1 cellular context compared by ENCODE assay signal in genomic region chr1:54764132-54764921, GRCh38.
A peak's percentile ranks its signal among the peaks of the same experiment; 100 is the strongest.
TF ChIP-seq lines count a peak whose summit lies in the region.

PARS2 (minus strand) TSS chr1:54764523; CDS start chr1:54759161, 5,362 bp downstream.

TF ChIP-seq in HepG2, 621 proteins besides CTCF, POLR2A, EP300 and RAD21 (continued from another document and continues in another):
- no peak for TF ChIP-seq ZNF18 (CRISPR knock-in tag; IDR thresholded peaks at IDR 0.05; ENCODE audit: insufficient replicate concordance)
- TF ChIP-seq ARID2 (CRISPR knock-in tag; IDR thresholded peaks at IDR 0.05; ENCODE audit: borderline replicate concordance) = no peak
- TF ChIP-seq ZFP1 (CRISPR knock-in tag; IDR thresholded peaks at IDR 0.05) = no peak; the same call in 1 of the 2 replicates
- TF ChIP-seq KDM1A (CRISPR knock-in tag; IDR thresholded peaks at IDR 0.05) = no peak
- TF ChIP-seq CBFB (CRISPR knock-in tag; IDR thresholded peaks at IDR 0.05) = no peak
- TF ChIP-seq ARHGAP35 (CRISPR knock-in tag; IDR thresholded peaks at IDR 0.05; ENCODE audit: borderline replicate concordance) = no peak
- no peak for TF ChIP-seq ZBTB4 (CRISPR knock-in tag; IDR thresholded peaks at IDR 0.05; ENCODE audit: borderline replicate concordance)
- TF ChIP-seq ZFYVE20 (CRISPR knock-in tag; IDR thresholded peaks at IDR 0.05; ENCODE audit: borderline replicate concordance, low read depth) = no peak
- TF ChIP-seq ZNF543 (CRISPR knock-in tag; IDR thresholded peaks at IDR 0.05) = peak; percentile 56; the same call in 1 of the 2 replicates
- no peak for TF ChIP-seq KDM4B (CRISPR knock-in tag; IDR thresholded peaks at IDR 0.05)
- peak; percentile 51; the same call in 1 of the 2 replicates for TF ChIP-seq RFX5 (IDR thresholded peaks at IDR 0.05; ENCODE audit: low read depth, low read length)
- peak; percentile 90 for TF ChIP-seq POLR2G (IDR thresholded peaks at IDR 0.05; ENCODE audit: low read depth, low read length)
- TF ChIP-seq ZNF24 (IDR thresholded peaks at IDR 0.05) = no peak
- TF ChIP-seq SYNCRIP (IDR thresholded peaks at IDR 0.05; ENCODE audit: insufficient read depth, low read depth, low read length) = no peak
- TF ChIP-seq ZNF337 (CRISPR knock-in tag; IDR thresholded peaks at IDR 0.05; ENCODE audit: borderline replicate concordance, low read depth) = peak; percentile 47; the same call in 1 of the 2 replicates
- no peak for TF ChIP-seq RORA (CRISPR knock-in tag; IDR thresholded peaks at IDR 0.05)
- TF ChIP-seq JUNB (CRISPR knock-in tag; IDR thresholded peaks at IDR 0.05; ENCODE audit: borderline replicate concordance) = no peak
- TF ChIP-seq ATF4 (CRISPR knock-in tag; IDR thresholded peaks at IDR 0.05) = no peak
- TF ChIP-seq ZNF598 (CRISPR knock-in tag; IDR thresholded peaks at IDR 0.05; ENCODE audit: borderline replicate concordance) = no peak; the same call in 1 of the 2 replicates
- TF ChIP-seq ZNF550 (CRISPR knock-in tag; IDR thresholded peaks at IDR 0.05; ENCODE audit: borderline replicate concordance) = no peak
- TF ChIP-seq ARNT (IDR thresholded peaks at IDR 0.05) = no peak
- no peak for TF ChIP-seq ZFP41 (CRISPR knock-in tag; IDR thresholded peaks at IDR 0.05; ENCODE audit: borderline replicate concordance)
- TF ChIP-seq KMT2B (CRISPR knock-in tag; IDR thresholded peaks at IDR 0.05) = no peak; the same call in 1 of the 2 replicates
- TF ChIP-seq GTF2F1 (IDR thresholded peaks at IDR 0.05; ENCODE audit: low read length) = no peak
- peak; percentile 90 for TF ChIP-seq ZNF605 (CRISPR knock-in tag; IDR thresholded peaks at IDR 0.05)
- peak; percentile 84; the same call in 1 of the 2 replicates for TF ChIP-seq BCL3 (CRISPR knock-in tag; IDR thresholded peaks at IDR 0.05)
- TF ChIP-seq ZNF224 (CRISPR knock-in tag; IDR thresholded peaks at IDR 0.05) = peak; percentile 76; the same call in 1 of the 2 replicates
- TF ChIP-seq HES4 (CRISPR knock-in tag; IDR thresholded peaks at IDR 0.05; ENCODE audit: borderline replicate concordance) = no peak
- no peak for TF ChIP-seq DNMT1 (CRISPR knock-in tag; IDR thresholded peaks at IDR 0.05)
- no peak for TF ChIP-seq ZFP82 (CRISPR knock-in tag; IDR thresholded peaks at IDR 0.05; ENCODE audit: borderline replicate concordance)
- TF ChIP-seq KLF15 (CRISPR knock-in tag; IDR thresholded peaks at IDR 0.05; ENCODE audit: borderline replicate concordance) = no peak
- TF ChIP-seq ZZZ3 (CRISPR knock-in tag; IDR thresholded peaks at IDR 0.05; ENCODE audit: borderline replicate concordance) = no peak
- TF ChIP-seq HMGA1 (CRISPR knock-in tag; conservative IDR thresholded peaks at IDR 0.05) = no peak
- TF ChIP-seq NR3C1 (CRISPR knock-in tag; IDR thresholded peaks at IDR 0.05) = no peak
- no peak for TF ChIP-seq ZBTB34 (CRISPR knock-in tag; IDR thresholded peaks at IDR 0.05)
- TF ChIP-seq ZNF451 (CRISPR knock-in tag; IDR thresholded peaks at IDR 0.05) = peak; percentile 56; the same call in 1 of the 2 replicates
- no peak for TF ChIP-seq ZNF441 (CRISPR knock-in tag; IDR thresholded peaks at IDR 0.05; ENCODE audit: borderline replicate concordance)
- TF ChIP-seq ELF3 (CRISPR knock-in tag; IDR thresholded peaks at IDR 0.05) = no peak; the same call in 1 of the 2 replicates
- TF ChIP-seq LBX2 (CRISPR knock-in tag; IDR thresholded peaks at IDR 0.05; ENCODE audit: borderline replicate concordance) = peak; percentile 92; the same call in 1 of the 2 replicates
- peak; percentile 82 for TF ChIP-seq IKZF5 (CRISPR knock-in tag; IDR thresholded peaks at IDR 0.05)
- TF ChIP-seq ZNF672 (CRISPR knock-in tag; IDR thresholded peaks at IDR 0.05) = no peak
- no peak for TF ChIP-seq PRDM15 (CRISPR knock-in tag; IDR thresholded peaks at IDR 0.05)
- TF ChIP-seq MTA3 (CRISPR knock-in tag; IDR thresholded peaks at IDR 0.05) = no peak
- TF ChIP-seq RAD51 (IDR thresholded peaks at IDR 0.05; ENCODE audit: borderline replicate concordance) = no peak
- TF ChIP-seq DPF2 (CRISPR knock-in tag; IDR thresholded peaks at IDR 0.05; ENCODE audit: borderline replicate concordance, low read depth) = no peak
- TF ChIP-seq ZNF776 (CRISPR knock-in tag; IDR thresholded peaks at IDR 0.05) = no peak
- TF ChIP-seq ZNF552 (CRISPR knock-in tag; IDR thresholded peaks at IDR 0.05; ENCODE audit: borderline replicate concordance) = no peak
- TF ChIP-seq GFI1 (CRISPR knock-in tag; IDR thresholded peaks at IDR 0.05; ENCODE audit: borderline replicate concordance) = peak; percentile 66; the same call in 1 of the 2 replicates
- no peak for TF ChIP-seq HOXA9 (CRISPR knock-in tag; IDR thresholded peaks at IDR 0.05; ENCODE audit: borderline replicate concordance)
- no peak; the same call in 1 of the 2 replicates for TF ChIP-seq SP5 (CRISPR knock-in tag; IDR thresholded peaks at IDR 0.05; ENCODE audit: borderline replicate concordance, low read depth)
- TF ChIP-seq ESRRA (CRISPR knock-in tag; IDR thresholded peaks at IDR 0.05; ENCODE audit: low read depth) = no peak
- TF ChIP-seq NKX3-1 (CRISPR knock-in tag; IDR thresholded peaks at IDR 0.05) = no peak; the same call in 1 of the 2 replicates
- TF ChIP-seq MXD4 (CRISPR knock-in tag; IDR thresholded peaks at IDR 0.05) = no peak
- no peak for TF ChIP-seq KDM6A (CRISPR knock-in tag; IDR thresholded peaks at IDR 0.05; ENCODE audit: low read depth)
- TF ChIP-seq ZFP36L1 (CRISPR knock-in tag; IDR thresholded peaks at IDR 0.05) = no peak
- peak; percentile 31; the same call in 1 of the 2 replicates for TF ChIP-seq SMAD1 (CRISPR knock-in tag; IDR thresholded peaks at IDR 0.05; ENCODE audit: borderline replicate concordance, low read depth)
- TF ChIP-seq CEBPB (IDR thresholded peaks at IDR 0.05; ENCODE audit: borderline replicate concordance, low read depth, low read length) = no peak
- TF ChIP-seq SPEN (CRISPR knock-in tag; IDR thresholded peaks at IDR 0.05; ENCODE audit: low read depth) = peak; percentile 24
- no peak for TF ChIP-seq SRF (IDR thresholded peaks at IDR 0.05; ENCODE audit: low read depth, low read length)
- no peak; the same call in 1 of the 2 replicates for TF ChIP-seq GATAD2A (CRISPR knock-in tag; IDR thresholded peaks at IDR 0.05)
- no peak for TF ChIP-seq TERF1 (CRISPR knock-in tag; IDR thresholded peaks at IDR 0.05)
